Comparison of ENCODE assay signal across 14 cellular contexts in genomic region chr1:20603473-20604464, GRCh38. TPM values are rescaled to one million over a fixed set of nuclear protein-coding genes. Genes with fewer than 3 reads are reported as not detected.
DNase-seq lines count a peak whose midpoint lies in the region; ATAC-seq, FAIRE-seq and TF ChIP-seq lines count a peak whose summit lies in the region.
"Had no signal": no experiment of that assay in that cellular context is flagged by ENCODE, and none has a peak within 500 bp of the region (broad histone marks: within the 10 kb centered on the region; RNA-seq: fewer than 3 reads in every experiment).

No MANE protein-coding gene starts in this region.

- CTCF ChIA-PET in GM12878 (lab: Yijun Ruan, JAX), result interaction anchor here (0.7 kb wide), 1 partner anchor 11 kb away, joined by 3 read pairs; no protein-coding TSS in a partner anchor

- H3K4me1 ChIP-seq in GM12878 (ENCODE audit: control insufficient read depth, insufficient read depth, low read length), result no peaks in the 10 kb centered on the region
- H3K4me1 ChIP-seq in tibial nerve, result no peaks in the 10 kb centered on the region

- TF ChIP-seq CTCF in GM12878 (IDR thresholded peaks at IDR 0.05 in 2 of 3, conservative IDR thresholded peaks at IDR 0.05 in 1 of 3; ENCODE audit: control insufficient read depth in 2 of 3, extremely low read depth in 1 of 3, insufficient read depth in 1 of 3, low read depth in 3 of 3, low read length in 3 of 3) (no peak), tibial nerve (IDR thresholded peaks at IDR 0.05) (no peak)

- H2AFZ ChIP-seq in GM12878 (ENCODE audit: control insufficient read depth, low read depth, low read length), result no peak overlapping the region

- ATAC-seq in GM12878 (no peak), left lobe of liver (peak; percentile 69), GM21825 (IDR thresholded peaks at IDR 0.05; ENCODE audit: unreplicated experiment) (no peak), GM19397 (IDR thresholded peaks at IDR 0.05; ENCODE audit: unreplicated experiment) (no peak)
- ATAC-seq: effector memory CD8-positive, alpha-beta T cell had no signal

- RAD21 ChIA-PET in GM12878 (lab: Charles Lee; ENCODE audit: unreplicated experiment), result no interaction called here

- H3K9me3 ChIP-seq in GM12878 (replicated peaks; ENCODE audit: control insufficient read depth, insufficient read depth, low read length), result no peaks in the 10 kb centered on the region; the same call in 2 of the 3 replicates
- no peaks in the 10 kb centered on the region for H3K9me3 ChIP-seq in tibial nerve

- no peak for FAIRE-seq in GM12878 (lab: Jason Lieb, UNC)
- FAIRE-seq: kidney had no signal

- peak; percentile 77 for DNase-seq in AG08396 (ENCODE audit: low spot score)
- peak; percentile 91 for DNase-seq in LHCN-M2 (ENCODE audit: low read depth)
- DNase-seq in GM12878 (ENCODE audit: low read depth, low spot score), result no peak
- peak; percentile 53 for DNase-seq in left lobe of liver (ENCODE audit: low spot score)
- no peak for DNase-seq in tibial nerve (ENCODE audit: low spot score in 2 of 2)
- no peak for DNase-seq in NCI-H2029 treated with DMSO at 0.1 percent for 48 hours (lab: John Stamatoyannopoulos, UW)
- DNase-seq: activated gamma-delta T cell treated with Interleukin-2 at 50 U/mL for 16 hours; effector memory CD8-positive, alpha-beta T cell; kidney; NCI-H1105 had no signal

- H3K4me2 ChIP-seq in GM12878 (ENCODE audit: control insufficient read depth, insufficient read depth), result no peak overlapping the region

- no peak for TF ChIP-seq POLR2A in GM12878 (IDR thresholded peaks at IDR 0.05; ENCODE audit: low read depth, low read length)
- TF ChIP-seq POLR2A in tibial nerve (IDR thresholded peaks at IDR 0.05), result no peak

- TF ChIP-seq EP300 in GM12878 (IDR thresholded peaks at IDR 0.05; ENCODE audit: borderline replicate concordance in 1 of 2, control insufficient read depth in 1 of 2, low read depth in 2 of 2, low read length in 2 of 2), result no peak
- no peak for TF ChIP-seq EP300 in tibial nerve (IDR thresholded peaks at IDR 0.05)

- WGBS in GM12878 (ENCODE audit: insufficient coverage, insufficient replicate concordance, low lambda C conversion rate, missing lambda C conversion rate), result 48% methylated on average over 9 of the region's 9 CpGs
- 85 to 91% methylated on average over 9 of the region's 9 CpGs for WGBS in tibial nerve, 2 donors

- no peaks in the 10 kb centered on the region for H3K79me2 ChIP-seq in GM12878 (ENCODE audit: control insufficient read depth, insufficient read depth, low read length)

- BruUV-seq in GM12878 (replicated peaks; lab: Mats Ljungman, UMichigan), result no TSS peak

- H3K9ac ChIP-seq in GM12878 (ENCODE audit: control insufficient read depth, insufficient read depth, low read length), result no peak overlapping the region

- in situ Hi-C loops in GM12878 (cut with MboI), result no loop called here

- no peak for TF ChIP-seq RAD21 in GM12878 (IDR thresholded peaks at IDR 0.05; ENCODE audit: insufficient read depth, low read depth, low read length)

- POLR2A ChIA-PET in GM12878 (lab: Charles Lee), result no interaction called here

- H3K36me3 ChIP-seq in GM12878 (ENCODE audit: control insufficient read depth in 2 of 2, insufficient read depth in 2 of 2, low read length in 1 of 2) (no peaks in the 10 kb centered on the region), tibial nerve (no peaks in the 10 kb centered on the region)

- no peaks in the 10 kb centered on the region for H4K20me1 ChIP-seq in GM12878 (ENCODE audit: control insufficient read depth, insufficient read depth)

- SMC1A ChIA-PET in GM12878 (lab: Charles Lee; ENCODE audit: uncharacterized antibody, unreplicated experiment), result no interaction called here

- no peaks in the 10 kb centered on the region for H3K27me3 ChIP-seq in GM12878 (replicated peaks in 1 of 2; ENCODE audit: control insufficient read depth in 2 of 2, insufficient read depth in 2 of 2, low read length in 1 of 2)
- no peaks in the 10 kb centered on the region for H3K27me3 ChIP-seq in tibial nerve

- H3K27ac ChIP-seq in GM12878 (ENCODE audit: control insufficient read depth, insufficient read depth) (no peak overlapping the region), tibial nerve (no peak overlapping the region)
- H3K27ac ChIP-seq: C4-2B had no signal

- intact Hi-C loops in GM12878 (cut with micrococcal nuclease; ENCODE audit: unreplicated experiment), result no loop called here

- H3K4me3 ChIP-seq in GM12878 (no peak overlapping the region), tibial nerve (no peak overlapping the region)

RNA-seq across cellular contexts. Expression of gene CDA, which starts 14.9 kb away (rescaled TPM):
- not detected in 2 replicates for total RNA-seq in LHCN-M2 (2014; rRNA removed)
- polyA plus RNA-seq in LHCN-M2 (2012), result 1.2 TPM
- total RNA-seq in GM12878 (2013; cell fraction: nucleolus; rRNA removed), result not detected in 2 replicates
- total RNA-seq in GM12878 (2014; rRNA removed), result not detected in 2 replicates
- total RNA-seq in GM12878 (2014; rRNA removed; fragmentation: Illumina TruSeq; extraction: Trizol), result not detected in 2 replicates
- total RNA-seq in GM12878 (2021), result 0.21 TPM in 1 of 2 replicates, not detected in the other
- not detected for polyA plus RNA-seq in GM12878 (2011; ENCODE audit: low read depth)
- polyA plus RNA-seq in GM12878 (2011; rRNA removed), result not detected in 2 replicates
- polyA plus RNA-seq in GM12878 (2011; cell fraction: cytosol; rRNA removed), result not detected in 2 replicates
- not detected in 2 replicates for polyA plus RNA-seq in GM12878 (2011; cell fraction: nucleus; rRNA removed)
- not detected in 2 replicates for polyA plus RNA-seq in GM12878 (2012)
- not detected in 2 replicates for polyA plus RNA-seq in GM12878 (2014; fragmentation: Illumina TruSeq; extraction: Trizol)
- not detected for polyA plus RNA-seq in GM12878 (2014; fragmentation: Nextera tagmentation; extraction: Ambion mirVana)
- polyA plus RNA-seq in GM12878 (2014; rRNA removed), result not detected in 2 replicates
- polyA plus RNA-seq in GM12878 (2016; fragmentation: Nextera tagmentation; extraction: Ambion mirVana), result not detected
- not detected in 2 replicates for polyA minus RNA-seq in GM12878 (2011; rRNA and poly(A)+ RNA removed)
- polyA minus RNA-seq in GM12878 (2011; cell fraction: cytosol; rRNA and poly(A)+ RNA removed), result 1.6 TPM in 1 of 2 replicates, not detected in the other
- polyA minus RNA-seq in GM12878 (2011; cell fraction: nucleus; rRNA and poly(A)+ RNA removed), result 0.36 TPM in 1 of 2 replicates, not detected in the other
- 29.7 TPM for total RNA-seq in left lobe of liver
- total RNA-seq in tibial nerve, result 1 to 10 TPM in 3 of 4 donors, under 1 TPM in 1; 0.84 to 5.7 (median 3.8) TPM

RNA-seq across cellular contexts. Expression of gene PINK1, which starts 29.5 kb away (rescaled TPM):
- total RNA-seq in LHCN-M2 (2014; rRNA removed) (39.7 and 45.5 TPM in 2 replicates), GM12878 (2014; rRNA removed) (2.3 and 2.8 TPM in 2 replicates), GM12878 (2014; rRNA removed; fragmentation: Illumina TruSeq; extraction: Trizol) (1.2 TPM in 2 replicates), GM12878 (2021) (2.4 and 2.5 TPM in 2 replicates), left lobe of liver (90.5 TPM), tibial nerve (100 to 1,000 TPM in 3 of 4 donors, 10 to 100 TPM in 1; 93.9 to 134 (median 124) TPM)
- 75.5 TPM for polyA plus RNA-seq in LHCN-M2 (2012)
- 1.3 and 1.4 TPM in 2 replicates for total RNA-seq in GM12878 (2013; cell fraction: nucleolus; rRNA removed)
- 1.6 TPM for polyA plus RNA-seq in GM12878 (2011; ENCODE audit: low read depth)
- polyA plus RNA-seq in GM12878 (2011; rRNA removed) (1.4 and 1.9 TPM in 2 replicates), GM12878 (2014; fragmentation: Illumina TruSeq; extraction: Trizol) (1.4 TPM in 2 replicates), GM12878 (2014; fragmentation: Nextera tagmentation; extraction: Ambion mirVana) (under 1 TPM in 1 of 2 experiments, not detected in 1; 0.42 TPM), GM12878 (2014; rRNA removed) (1.9 and 2.2 TPM in 2 replicates), GM12878 (2016; fragmentation: Nextera tagmentation; extraction: Ambion mirVana) (1 to 10 TPM; 1.6 to 4.4 TPM)
- polyA plus RNA-seq in GM12878 (2011; cell fraction: cytosol; rRNA removed), result 2.2 and 2.8 TPM in 2 replicates
- 1.7 and 1.8 TPM in 2 replicates for polyA plus RNA-seq in GM12878 (2011; cell fraction: nucleus; rRNA removed)
- 1.1 and 2.1 TPM in 2 replicates for polyA plus RNA-seq in GM12878 (2012)
- 1.5 and 1.9 TPM in 2 replicates for polyA minus RNA-seq in GM12878 (2011; rRNA and poly(A)+ RNA removed)
- 0.62 and 1.1 TPM in 2 replicates for polyA minus RNA-seq in GM12878 (2011; cell fraction: cytosol; rRNA and poly(A)+ RNA removed)
- 0.36 and 0.96 TPM in 2 replicates for polyA minus RNA-seq in GM12878 (2011; cell fraction: nucleus; rRNA and poly(A)+ RNA removed)

RNA-seq across cellular contexts. Expression of gene FAM43B, which starts 51.4 kb away (rescaled TPM):
- 0.06 TPM in 1 of 2 replicates, not detected in the other for total RNA-seq in LHCN-M2 (2014; rRNA removed)
- 0.11 TPM for polyA plus RNA-seq in LHCN-M2 (2012)
- total RNA-seq in GM12878 (2013; cell fraction: nucleolus; rRNA removed), result not detected in 2 replicates
- not detected in 2 replicates for total RNA-seq in GM12878 (2014; rRNA removed)
- total RNA-seq in GM12878 (2014; rRNA removed; fragmentation: Illumina TruSeq; extraction: Trizol), result not detected in 2 replicates
- not detected in 2 replicates for total RNA-seq in GM12878 (2021)
- not detected for polyA plus RNA-seq in GM12878 (2011; ENCODE audit: low read depth)
- not detected in 2 replicates for polyA plus RNA-seq in GM12878 (2011; rRNA removed)
- not detected in 2 replicates for polyA plus RNA-seq in GM12878 (2011; cell fraction: cytosol; rRNA removed)
- polyA plus RNA-seq in GM12878 (2011; cell fraction: nucleus; rRNA removed), result not detected in 2 replicates
- not detected in 2 replicates for polyA plus RNA-seq in GM12878 (2012)
- polyA plus RNA-seq in GM12878 (2014; fragmentation: Illumina TruSeq; extraction: Trizol), result not detected in 2 replicates
- polyA plus RNA-seq in GM12878 (2014; fragmentation: Nextera tagmentation; extraction: Ambion mirVana), result not detected
- polyA plus RNA-seq in GM12878 (2014; rRNA removed), result not detected in 2 replicates
- polyA plus RNA-seq in GM12878 (2016; fragmentation: Nextera tagmentation; extraction: Ambion mirVana), result not detected
- not detected in 2 replicates for polyA minus RNA-seq in GM12878 (2011; rRNA and poly(A)+ RNA removed)
- not detected in 2 replicates for polyA minus RNA-seq in GM12878 (2011; cell fraction: cytosol; rRNA and poly(A)+ RNA removed)
- polyA minus RNA-seq in GM12878 (2011; cell fraction: nucleus; rRNA and poly(A)+ RNA removed), result not detected in 2 replicates
- 0.35 TPM for total RNA-seq in left lobe of liver
- total RNA-seq in tibial nerve, result 1 to 10 TPM in 1 of 4 donors, under 1 TPM in 1, not detected in 2; 0.90 to 1.0 TPM
- total RNA-seq: pulmonary artery endothelial cell had no signal

RNA-seq across cellular contexts. Expression of gene DDOST, which starts 57.4 kb away (rescaled TPM):
- total RNA-seq in LHCN-M2 (2014; rRNA removed) (254 and 285 TPM in 2 replicates), GM12878 (2014; rRNA removed) (245 and 248 TPM in 2 replicates), GM12878 (2014; rRNA removed; fragmentation: Illumina TruSeq; extraction: Trizol) (148 and 159 TPM in 2 replicates), GM12878 (2021) (175 and 194 TPM in 2 replicates), left lobe of liver (104 TPM), tibial nerve (100 to 1,000 TPM in 2 of 4 donors, 10 to 100 TPM in 2; 79.7 to 115 (median 99.6) TPM)
- 204 TPM for polyA plus RNA-seq in LHCN-M2 (2012)
- 119 and 129 TPM in 2 replicates for total RNA-seq in GM12878 (2013; cell fraction: nucleolus; rRNA removed)
- 134 TPM for polyA plus RNA-seq in GM12878 (2011; ENCODE audit: low read depth)
- polyA plus RNA-seq in GM12878 (2011; rRNA removed) (146 and 220 TPM in 2 replicates), GM12878 (2014; fragmentation: Illumina TruSeq; extraction: Trizol) (148 and 196 TPM in 2 replicates), GM12878 (2014; fragmentation: Nextera tagmentation; extraction: Ambion mirVana) (100 to 1,000 TPM; 100 to 159 TPM), GM12878 (2014; rRNA removed) (206 and 220 TPM in 2 replicates), GM12878 (2016; fragmentation: Nextera tagmentation; extraction: Ambion mirVana) (100 to 1,000 TPM; 272 to 274 TPM)
- 251 and 279 TPM in 2 replicates for polyA plus RNA-seq in GM12878 (2011; cell fraction: cytosol; rRNA removed)
- polyA plus RNA-seq in GM12878 (2011; cell fraction: nucleus; rRNA removed), result 64.5 and 72.8 TPM in 2 replicates
- 161 and 169 TPM in 2 replicates for polyA plus RNA-seq in GM12878 (2012)
- 187 and 259 TPM in 2 replicates for polyA minus RNA-seq in GM12878 (2011; rRNA and poly(A)+ RNA removed)
- 60.7 and 64.7 TPM in 2 replicates for polyA minus RNA-seq in GM12878 (2011; cell fraction: cytosol; rRNA and poly(A)+ RNA removed)
- 35.1 and 53.9 TPM in 2 replicates for polyA minus RNA-seq in GM12878 (2011; cell fraction: nucleus; rRNA and poly(A)+ RNA removed)

Comparison
In these comparisons a context has a peak if more than half of its experiments do, and no peak if none do; other contexts are left out.
1. DNase-seq: peak in AG08396 (single experiment), LHCN-M2 (single experiment) and left lobe of liver (single experiment); none in GM12878 (single experiment), tibial nerve (0 of 2) and NCI-H2029 treated with DMSO at 0.1 percent for 48 hours (single experiment).
2. RNA of gene PINK1, which starts 29.5 kb away (total RNA-seq): 93.9 to 134 TPM in tibial nerve, 90.5 TPM in left lobe of liver (single experiment) and 39.7 to 45.5 TPM in LHCN-M2; 1.2 to 2.8 TPM in GM12878; every median in the first group is over 10 times any median in the second.